In the genomic region with DNA sequence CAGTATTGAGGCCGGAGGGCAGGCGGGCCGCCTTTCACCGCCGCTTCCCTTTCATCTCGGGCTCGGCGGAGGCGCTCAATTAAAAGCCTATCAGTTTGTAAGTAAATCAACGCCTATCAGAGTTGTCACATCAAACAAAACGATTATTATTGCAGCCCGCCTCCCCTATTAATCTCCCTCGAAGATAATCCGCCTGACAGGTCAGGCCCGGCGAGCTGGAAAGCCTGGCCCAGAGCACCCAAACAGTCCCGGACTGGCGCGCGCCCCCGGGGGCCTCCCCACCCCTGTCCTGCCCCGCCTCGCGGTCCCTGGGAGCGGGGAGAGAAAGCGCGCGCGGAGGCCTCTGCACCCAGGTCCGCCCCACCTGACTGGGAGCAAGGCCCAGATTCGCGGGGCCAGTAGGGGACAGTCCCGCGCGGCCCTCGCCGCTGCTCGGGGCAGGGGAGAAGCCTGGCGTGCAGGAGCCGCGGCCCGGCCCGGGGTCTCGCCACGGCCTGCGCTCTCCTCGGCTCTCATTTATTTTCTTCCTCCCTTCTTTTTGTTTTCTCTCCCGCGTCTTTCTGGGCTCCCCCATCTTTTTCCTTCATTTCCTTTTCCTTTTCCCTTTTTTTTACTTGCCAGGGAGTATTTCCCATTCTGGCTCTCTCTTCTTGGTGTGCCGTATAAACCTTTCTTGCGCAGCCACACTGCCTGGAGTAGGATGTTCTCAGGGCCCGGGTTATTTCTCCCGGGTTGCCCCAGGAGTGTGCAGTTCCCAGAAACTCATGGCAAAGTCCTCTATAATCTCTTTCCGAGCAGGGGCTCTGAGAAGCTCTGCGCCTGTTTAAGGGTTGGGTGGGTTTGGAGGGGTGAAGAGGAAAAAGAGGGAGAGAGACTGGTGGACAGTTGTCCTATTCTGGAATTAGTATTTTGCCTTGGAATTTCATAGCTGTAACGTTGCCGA, we compare ENCODE assay signal across 1 cellular context.
TF ChIP-seq lines count a peak whose summit lies in the region.

No MANE protein-coding gene starts in this region.

TF ChIP-seq in HepG2, 621 proteins besides CTCF, POLR2A, EP300 and RAD21 (continued from another document and continues in another):
- no peak for TF ChIP-seq DPF2 (CRISPR knock-in tag; IDR thresholded peaks at IDR 0.05; ENCODE audit: borderline replicate concordance, low read depth)
- no peak for TF ChIP-seq ZNF850 (CRISPR knock-in tag; conservative IDR thresholded peaks at IDR 0.05)
- peak; percentile 94; the same call in 1 of the 2 replicates for TF ChIP-seq TBX2 (CRISPR knock-in tag; IDR thresholded peaks at IDR 0.05; ENCODE audit: borderline replicate concordance)
- no peak for TF ChIP-seq CHCHD3 (CRISPR knock-in tag; IDR thresholded peaks at IDR 0.05)
- no peak for TF ChIP-seq RELA (CRISPR knock-in tag; IDR thresholded peaks at IDR 0.05)
- TF ChIP-seq ZSCAN20 (CRISPR knock-in tag; IDR thresholded peaks at IDR 0.05; ENCODE audit: borderline replicate concordance), result peak; percentile 84; the same call in 1 of the 2 replicates
- TF ChIP-seq, protein P1, sequence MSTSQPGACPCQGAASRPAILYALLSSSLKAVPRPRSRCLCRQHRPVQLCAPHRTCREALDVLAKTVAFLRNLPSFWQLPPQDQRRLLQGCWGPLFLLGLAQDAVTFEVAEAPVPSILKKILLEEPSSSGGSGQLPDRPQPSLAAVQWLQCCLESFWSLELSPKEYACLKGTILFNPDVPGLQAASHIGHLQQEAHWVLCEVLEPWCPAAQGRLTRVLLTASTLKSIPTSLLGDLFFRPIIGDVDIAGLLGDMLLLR (CRISPR knock-in tag; IDR thresholded peaks at IDR 0.05), result peak; percentile 16; the same call in 1 of the 2 replicates
- TF ChIP-seq ZNF7 (CRISPR knock-in tag; IDR thresholded peaks at IDR 0.05), result no peak
- no peak for TF ChIP-seq SAFB2 (CRISPR knock-in tag; IDR thresholded peaks at IDR 0.05; ENCODE audit: borderline replicate concordance, low read depth)
- TF ChIP-seq, protein P2, sequence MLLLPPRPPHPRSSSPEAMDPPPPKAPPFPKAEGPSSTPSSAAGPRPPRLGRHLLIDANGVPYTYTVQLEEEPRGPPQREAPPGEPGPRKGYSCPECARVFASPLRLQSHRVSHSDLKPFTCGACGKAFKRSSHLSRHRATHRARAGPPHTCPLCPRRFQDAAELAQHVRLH (CRISPR knock-in tag; IDR thresholded peaks at IDR 0.05; ENCODE audit: borderline replicate concordance, low read depth), result 0 out of 2 replicates have a peak, but pooled peaks have one; percentile 27
- TF ChIP-seq ZNF790 (CRISPR knock-in tag; IDR thresholded peaks at IDR 0.05; ENCODE audit: borderline replicate concordance), result no peak
- TF ChIP-seq NFIC (IDR thresholded peaks at IDR 0.05; ENCODE audit: low read length), result 0 out of 2 replicates have a peak, but pooled peaks have one; percentile 42
- TF ChIP-seq DNMT1 (CRISPR knock-in tag; IDR thresholded peaks at IDR 0.05), result no peak
- TF ChIP-seq ZNF292 (CRISPR knock-in tag; IDR thresholded peaks at IDR 0.05; ENCODE audit: borderline replicate concordance, low read depth), result no peak; the same call in 1 of the 2 replicates
- TF ChIP-seq NKX3-1 (CRISPR knock-in tag; IDR thresholded peaks at IDR 0.05), result peak; percentile 76; the same call in 1 of the 2 replicates
- peak; percentile 25; the same call in 1 of the 2 replicates for TF ChIP-seq ZKSCAN8 (CRISPR knock-in tag; IDR thresholded peaks at IDR 0.05; ENCODE audit: borderline replicate concordance)
- TF ChIP-seq ARNTL (CRISPR knock-in tag; IDR thresholded peaks at IDR 0.05), result peak; percentile 45; the same call in 1 of the 2 replicates
- TF ChIP-seq ZNF12 (CRISPR knock-in tag; IDR thresholded peaks at IDR 0.05), result no peak
- TF ChIP-seq ZMYM4 (CRISPR knock-in tag; IDR thresholded peaks at IDR 0.05), result peak; percentile 77
- TF ChIP-seq NFYB (CRISPR knock-in tag; IDR thresholded peaks at IDR 0.05), result no peak
- no peak for TF ChIP-seq SIX1 (CRISPR knock-in tag; IDR thresholded peaks at IDR 0.05; ENCODE audit: borderline replicate concordance)
- no peak for TF ChIP-seq PAF1 (CRISPR knock-in tag; IDR thresholded peaks at IDR 0.05)
- TF ChIP-seq ZNF343 (CRISPR knock-in tag; IDR thresholded peaks at IDR 0.05), result no peak
- no peak; the same call in 1 of the 2 replicates for TF ChIP-seq ZFP36L2 (CRISPR knock-in tag; IDR thresholded peaks at IDR 0.05)
- TF ChIP-seq NFE2 (CRISPR knock-in tag; IDR thresholded peaks at IDR 0.05), result no peak
- peak; percentile 92 for TF ChIP-seq CREM (IDR thresholded peaks at IDR 0.05)
- TF ChIP-seq CREM (CRISPR knock-in tag; IDR thresholded peaks at IDR 0.05), result no peak
- TF ChIP-seq, protein P3, sequence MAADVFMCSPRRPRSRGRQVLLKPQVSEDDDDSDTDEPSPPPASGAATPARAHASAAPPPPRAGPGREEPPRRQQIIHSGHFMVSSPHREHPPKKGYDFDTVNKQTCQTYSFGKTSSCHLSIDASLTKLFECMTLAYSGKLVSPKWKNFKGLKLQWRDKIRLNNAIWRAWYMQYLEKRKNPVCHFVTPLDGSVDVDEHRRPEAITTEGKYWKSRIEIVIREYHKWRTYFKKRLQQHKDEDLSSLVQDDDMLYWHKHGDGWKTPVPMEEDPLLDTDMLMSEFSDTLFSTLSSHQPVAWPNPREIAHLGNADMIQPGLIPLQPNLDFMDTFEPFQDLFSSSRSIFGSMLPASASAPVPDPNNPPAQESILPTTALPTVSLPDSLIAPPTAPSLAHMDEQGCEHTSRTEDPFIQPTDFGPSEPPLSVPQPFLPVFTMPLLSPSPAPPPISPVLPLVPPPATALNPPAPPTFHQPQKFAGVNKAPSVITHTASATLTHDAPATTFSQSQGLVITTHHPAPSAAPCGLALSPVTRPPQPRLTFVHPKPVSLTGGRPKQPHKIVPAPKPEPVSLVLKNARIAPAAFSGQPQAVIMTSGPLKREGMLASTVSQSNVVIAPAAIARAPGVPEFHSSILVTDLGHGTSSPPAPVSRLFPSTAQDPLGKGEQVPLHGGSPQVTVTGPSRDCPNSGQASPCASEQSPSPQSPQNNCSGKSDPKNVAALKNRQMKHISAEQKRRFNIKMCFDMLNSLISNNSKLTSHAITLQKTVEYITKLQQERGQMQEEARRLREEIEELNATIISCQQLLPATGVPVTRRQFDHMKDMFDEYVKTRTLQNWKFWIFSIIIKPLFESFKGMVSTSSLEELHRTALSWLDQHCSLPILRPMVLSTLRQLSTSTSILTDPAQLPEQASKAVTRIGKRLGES (CRISPR knock-in tag; IDR thresholded peaks at IDR 0.05; ENCODE audit: borderline replicate concordance), result 0 out of 2 replicates have a peak, but pooled peaks have one; percentile 41
- TF ChIP-seq ZNF660 (CRISPR knock-in tag; IDR thresholded peaks at IDR 0.05; ENCODE audit: borderline replicate concordance, low read depth), result no peak
- peak; percentile 48; the same call in 1 of the 2 replicates for TF ChIP-seq IRF2 (CRISPR knock-in tag; IDR thresholded peaks at IDR 0.05)
- no peak for TF ChIP-seq ZNF672 (CRISPR knock-in tag; IDR thresholded peaks at IDR 0.05)
- TF ChIP-seq GFI1 (CRISPR knock-in tag; IDR thresholded peaks at IDR 0.05; ENCODE audit: borderline replicate concordance), result peak; percentile 88
- TF ChIP-seq HMG20B (CRISPR knock-in tag; conservative IDR thresholded peaks at IDR 0.05), result peak; percentile 85
- TF ChIP-seq ZNF629 (CRISPR knock-in tag; conservative IDR thresholded peaks at IDR 0.05), result 0 out of 2 replicates have a peak, but pooled peaks have one; percentile 35
- TF ChIP-seq ZNF891 (CRISPR knock-in tag; IDR thresholded peaks at IDR 0.05), result no peak
- TF ChIP-seq NFE2L1 (CRISPR knock-in tag; IDR thresholded peaks at IDR 0.05; ENCODE audit: borderline replicate concordance), result no peak
- no peak for TF ChIP-seq HCFC1 (IDR thresholded peaks at IDR 0.05; ENCODE audit: low read depth, low read length)
- TF ChIP-seq, protein P4, sequence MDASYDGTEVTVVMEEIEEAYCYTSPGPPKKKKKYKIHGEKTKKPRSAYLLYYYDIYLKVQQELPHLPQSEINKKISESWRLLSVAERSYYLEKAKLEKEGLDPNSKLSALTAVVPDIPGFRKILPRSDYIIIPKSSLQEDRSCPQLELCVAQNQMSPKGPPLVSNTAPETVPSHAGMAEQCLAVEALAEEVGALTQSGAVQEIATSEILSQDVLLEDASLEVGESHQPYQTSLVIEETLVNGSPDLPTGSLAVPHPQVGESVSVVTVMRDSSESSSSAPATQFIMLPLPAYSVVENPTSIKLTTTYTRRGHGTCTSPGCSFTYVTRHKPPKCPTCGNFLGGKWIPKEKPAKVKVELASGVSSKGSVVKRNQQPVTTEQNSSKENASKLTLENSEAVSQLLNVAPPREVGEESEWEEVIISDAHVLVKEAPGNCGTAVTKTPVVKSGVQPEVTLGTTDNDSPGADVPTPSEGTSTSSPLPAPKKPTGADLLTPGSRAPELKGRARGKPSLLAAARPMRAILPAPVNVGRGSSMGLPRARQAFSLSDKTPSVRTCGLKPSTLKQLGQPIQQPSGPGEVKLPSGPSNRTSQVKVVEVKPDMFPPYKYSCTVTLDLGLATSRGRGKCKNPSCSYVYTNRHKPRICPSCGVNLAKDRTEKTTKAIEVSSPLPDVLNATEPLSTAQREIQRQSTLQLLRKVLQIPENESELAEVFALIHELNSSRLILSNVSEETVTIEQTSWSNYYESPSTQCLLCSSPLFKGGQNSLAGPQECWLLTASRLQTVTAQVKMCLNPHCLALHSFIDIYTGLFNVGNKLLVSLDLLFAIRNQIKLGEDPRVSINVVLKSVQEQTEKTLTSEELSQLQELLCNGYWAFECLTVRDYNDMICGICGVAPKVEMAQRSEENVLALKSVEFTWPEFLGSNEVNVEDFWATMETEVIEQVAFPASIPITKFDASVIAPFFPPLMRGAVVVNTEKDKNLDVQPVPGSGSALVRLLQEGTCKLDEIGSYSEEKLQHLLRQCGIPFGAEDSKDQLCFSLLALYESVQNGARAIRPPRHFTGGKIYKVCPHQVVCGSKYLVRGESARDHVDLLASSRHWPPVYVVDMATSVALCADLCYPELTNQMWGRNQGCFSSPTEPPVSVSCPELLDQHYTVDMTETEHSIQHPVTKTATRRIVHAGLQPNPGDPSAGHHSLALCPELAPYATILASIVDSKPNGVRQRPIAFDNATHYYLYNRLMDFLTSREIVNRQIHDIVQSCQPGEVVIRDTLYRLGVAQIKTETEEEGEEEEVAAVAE (CRISPR knock-in tag; IDR thresholded peaks at IDR 0.05; ENCODE audit: borderline replicate concordance), result no peak
- no peak for TF ChIP-seq ZNF350 (CRISPR knock-in tag; IDR thresholded peaks at IDR 0.05; ENCODE audit: borderline replicate concordance, low read depth)
- no peak for TF ChIP-seq MIXL1 (CRISPR knock-in tag; IDR thresholded peaks at IDR 0.05)
- TF ChIP-seq, protein P5, sequence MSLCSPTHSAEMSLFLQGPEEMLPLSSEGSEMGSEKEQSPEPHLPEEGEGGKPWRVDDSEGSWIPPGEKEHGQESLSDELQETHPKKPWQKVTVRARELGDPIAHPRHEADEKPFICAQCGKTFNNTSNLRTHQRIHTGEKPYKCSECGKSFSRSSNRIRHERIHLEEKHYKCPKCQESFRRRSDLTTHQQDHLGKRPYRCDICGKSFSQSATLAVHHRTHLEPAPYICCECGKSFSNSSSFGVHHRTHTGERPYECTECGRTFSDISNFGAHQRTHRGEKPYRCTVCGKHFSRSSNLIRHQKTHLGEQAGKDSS (CRISPR knock-in tag; IDR thresholded peaks at IDR 0.05; ENCODE audit: borderline replicate concordance, low read depth), result no peak
- no peak for TF ChIP-seq CENPX (CRISPR knock-in tag; IDR thresholded peaks at IDR 0.05)
- no peak for TF ChIP-seq NPAS2 (CRISPR knock-in tag; IDR thresholded peaks at IDR 0.05; ENCODE audit: borderline replicate concordance)
- no peak for TF ChIP-seq SRY (CRISPR knock-in tag; IDR thresholded peaks at IDR 0.05)
- TF ChIP-seq PCBP1 (IDR thresholded peaks at IDR 0.05; ENCODE audit: borderline replicate concordance, low read depth, low read length), result no peak
- TF ChIP-seq, protein P6, sequence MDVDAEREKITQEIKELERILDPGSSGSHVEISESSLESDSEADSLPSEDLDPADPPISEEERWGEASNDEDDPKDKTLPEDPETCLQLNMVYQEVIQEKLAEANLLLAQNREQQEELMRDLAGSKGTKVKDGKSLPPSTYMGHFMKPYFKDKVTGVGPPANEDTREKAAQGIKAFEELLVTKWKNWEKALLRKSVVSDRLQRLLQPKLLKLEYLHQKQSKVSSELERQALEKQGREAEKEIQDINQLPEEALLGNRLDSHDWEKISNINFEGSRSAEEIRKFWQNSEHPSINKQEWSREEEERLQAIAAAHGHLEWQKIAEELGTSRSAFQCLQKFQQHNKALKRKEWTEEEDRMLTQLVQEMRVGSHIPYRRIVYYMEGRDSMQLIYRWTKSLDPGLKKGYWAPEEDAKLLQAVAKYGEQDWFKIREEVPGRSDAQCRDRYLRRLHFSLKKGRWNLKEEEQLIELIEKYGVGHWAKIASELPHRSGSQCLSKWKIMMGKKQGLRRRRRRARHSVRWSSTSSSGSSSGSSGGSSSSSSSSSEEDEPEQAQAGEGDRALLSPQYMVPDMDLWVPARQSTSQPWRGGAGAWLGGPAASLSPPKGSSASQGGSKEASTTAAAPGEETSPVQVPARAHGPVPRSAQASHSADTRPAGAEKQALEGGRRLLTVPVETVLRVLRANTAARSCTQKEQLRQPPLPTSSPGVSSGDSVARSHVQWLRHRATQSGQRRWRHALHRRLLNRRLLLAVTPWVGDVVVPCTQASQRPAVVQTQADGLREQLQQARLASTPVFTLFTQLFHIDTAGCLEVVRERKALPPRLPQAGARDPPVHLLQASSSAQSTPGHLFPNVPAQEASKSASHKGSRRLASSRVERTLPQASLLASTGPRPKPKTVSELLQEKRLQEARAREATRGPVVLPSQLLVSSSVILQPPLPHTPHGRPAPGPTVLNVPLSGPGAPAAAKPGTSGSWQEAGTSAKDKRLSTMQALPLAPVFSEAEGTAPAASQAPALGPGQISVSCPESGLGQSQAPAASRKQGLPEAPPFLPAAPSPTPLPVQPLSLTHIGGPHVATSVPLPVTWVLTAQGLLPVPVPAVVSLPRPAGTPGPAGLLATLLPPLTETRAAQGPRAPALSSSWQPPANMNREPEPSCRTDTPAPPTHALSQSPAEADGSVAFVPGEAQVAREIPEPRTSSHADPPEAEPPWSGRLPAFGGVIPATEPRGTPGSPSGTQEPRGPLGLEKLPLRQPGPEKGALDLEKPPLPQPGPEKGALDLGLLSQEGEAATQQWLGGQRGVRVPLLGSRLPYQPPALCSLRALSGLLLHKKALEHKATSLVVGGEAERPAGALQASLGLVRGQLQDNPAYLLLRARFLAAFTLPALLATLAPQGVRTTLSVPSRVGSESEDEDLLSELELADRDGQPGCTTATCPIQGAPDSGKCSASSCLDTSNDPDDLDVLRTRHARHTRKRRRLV (CRISPR knock-in tag; IDR thresholded peaks at IDR 0.05), result no peak
- TF ChIP-seq ZNF331 (CRISPR knock-in tag; IDR thresholded peaks at IDR 0.05), result peak; percentile 67; the same call in 1 of the 2 replicates
- 0 out of 2 replicates have a peak, but pooled peaks have one; percentile 13 for TF ChIP-seq ZZZ3 (CRISPR knock-in tag; IDR thresholded peaks at IDR 0.05; ENCODE audit: borderline replicate concordance)
